In genomic region chr9:33154368-33154767, GRCh38 we compare ENCODE assay signal across 14 cellular contexts. TPM values are rescaled to one million over a fixed set of nuclear protein-coding genes. Genes with fewer than 3 reads are reported as not detected.
DNase-seq lines count a peak whose midpoint lies in the region; ATAC-seq and TF ChIP-seq lines count a peak whose summit lies in the region.
"Had no signal": no experiment of that assay in that cellular context is flagged by ENCODE, and none has a peak within 500 bp of the region (broad histone marks: within the 10 kb centered on the region; RNA-seq: fewer than 3 reads in every experiment).

No MANE protein-coding gene starts in this region.

- peak overlapping the region; percentile 38 for H3K27ac Mint-ChIP-seq in activated CD4-positive, alpha-beta T cell treated with anti-CD3 and anti-CD28 coated beads for 36 hours
- H3K27ac Mint-ChIP-seq in activated T-helper 17 cell treated with anti-CD3 and anti-CD28 coated beads, Interleukin-2, amount 50 U/mL, for 72 hours = peak overlapping the region; percentile 52

- H3K9me3 ChIP-seq in parathyroid adenoma (ENCODE audit: control insufficient read depth, low read length) = no peaks in the 10 kb centered on the region
- H3K9me3 ChIP-seq: testis had no signal

- no peaks in the 10 kb centered on the region for H3K36me3 ChIP-seq in parathyroid adenoma (ENCODE audit: control insufficient read depth, insufficient read depth, low read length)

- peaks cover 82% of the 10 kb centered on the region for H3K4me1 Mint-ChIP-seq in activated CD4-positive, alpha-beta T cell treated with anti-CD3 and anti-CD28 coated beads for 36 hours
- peaks cover 72% of the 10 kb centered on the region for H3K4me1 Mint-ChIP-seq in activated T-helper 17 cell treated with anti-CD3 and anti-CD28 coated beads, Interleukin-2, amount 50 U/mL, for 72 hours

- no peaks in the 10 kb centered on the region for H3K27me3 ChIP-seq in parathyroid adenoma (ENCODE audit: control insufficient read depth, insufficient read depth, low read length)
- H3K27me3 ChIP-seq: testis had no signal

- no peak for ATAC-seq in activated CD4-positive, alpha-beta T cell treated with anti-CD3 and anti-CD28 coated beads for 36 hours
- no peak for ATAC-seq in activated T-helper 17 cell treated with anti-CD3 and anti-CD28 coated beads, Interleukin-2, amount 50 U/mL, for 72 hours (replicated peaks)
- ATAC-seq in left ventricle myocardium superior (no peak), HG03159 (IDR thresholded peaks at IDR 0.05; ENCODE audit: unreplicated experiment) (no peak)

- H3K36me3 Mint-ChIP-seq in activated CD4-positive, alpha-beta T cell treated with anti-CD3 and anti-CD28 coated beads for 36 hours (ENCODE audit: low read depth) = peaks cover 16% of the 10 kb centered on the region
- H3K36me3 Mint-ChIP-seq in activated T-helper 17 cell treated with anti-CD3 and anti-CD28 coated beads, Interleukin-2, amount 50 U/mL, for 72 hours (ENCODE audit: low read depth) = peaks cover 12% of the 10 kb centered on the region

- H3K4me1 ChIP-seq in parathyroid adenoma = peaks cover 22% of the 10 kb centered on the region

- no peak overlapping the region for H3K4me2 ChIP-seq in parathyroid adenoma (ENCODE audit: low read length)

- no peak for TF ChIP-seq CTCF in GM12865 (IDR thresholded peaks at IDR 0.05; ENCODE audit: insufficient read depth, low read depth, low read length, missing control alignments)
- TF ChIP-seq CTCF in parathyroid adenoma (IDR thresholded peaks at IDR 0.05) = no peak

- H3K4me3 Mint-ChIP-seq in activated CD4-positive, alpha-beta T cell treated with anti-CD3 and anti-CD28 coated beads for 36 hours = no peak overlapping the region
- peak overlapping the region; percentile 77 for H3K4me3 Mint-ChIP-seq in activated T-helper 17 cell treated with anti-CD3 and anti-CD28 coated beads, Interleukin-2, amount 50 U/mL, for 72 hours

- no peaks in the 10 kb centered on the region for H3K9me3 Mint-ChIP-seq in activated CD4-positive, alpha-beta T cell treated with anti-CD3 and anti-CD28 coated beads for 36 hours (ENCODE audit: low read depth)
- no peaks in the 10 kb centered on the region for H3K9me3 Mint-ChIP-seq in activated T-helper 17 cell treated with anti-CD3 and anti-CD28 coated beads, Interleukin-2, amount 50 U/mL, for 72 hours

- CTCF ChIA-PET in activated CD4-positive, alpha-beta T cell treated with anti-CD3 and anti-CD28 coated beads for 36 hours (lab: Charles Lee) = no interaction called here

- POLR2A ChIA-PET in activated CD4-positive, alpha-beta T cell treated with anti-CD3 and anti-CD28 coated beads for 36 hours (lab: Charles Lee) = no interaction called here

- peak overlapping the region; percentile 15 for H3K27ac ChIP-seq in parathyroid adenoma

- no peaks in the 10 kb centered on the region for H3K27me3 Mint-ChIP-seq in activated CD4-positive, alpha-beta T cell treated with anti-CD3 and anti-CD28 coated beads for 36 hours
- no peaks in the 10 kb centered on the region for H3K27me3 Mint-ChIP-seq in activated T-helper 17 cell treated with anti-CD3 and anti-CD28 coated beads, Interleukin-2, amount 50 U/mL, for 72 hours

- H3K4me3 ChIP-seq in GM12865 (ENCODE audit: low read depth, low read length) (peak overlapping the region; percentile 11; the same call in 1 of the 2 replicates), parathyroid adenoma (ENCODE audit: low read depth, low read length) (no peak overlapping the region)
- H3K4me3 ChIP-seq: testis had no signal

- peaks cover 31% of the 10 kb centered on the region for H3K79me2 ChIP-seq in parathyroid adenoma

- H2AFZ ChIP-seq in parathyroid adenoma = no peak overlapping the region

- intact Hi-C loops in activated CD4-positive, alpha-beta T cell treated with anti-CD3 and anti-CD28 coated beads for 36 hours (cut with DNase I, micrococcal nuclease) = no loop called here
- intact Hi-C loops in left ventricle myocardium superior (cut with micrococcal nuclease) = no loop called here

- DNase-seq in activated CD4-positive, alpha-beta T cell treated with anti-CD3 and anti-CD28 coated beads for 36 hours = no peak
- DNase-seq in activated CD4-positive, alpha-beta T cell treated with anti-CD3 and anti-CD28 coated beads, Interleukin-2, amount 50 U/mL, for 48 hours = no peak
- DNase-seq in GM12865 (ENCODE audit: low read depth) (no peak), DMS79 (lab: John Stamatoyannopoulos, UW) (no peak), left ventricle myocardium superior (no peak)
- DNase-seq: 8988T, activated T-cell treated with anti-CD3 and anti-CD28 coated beads for 4 hours, aorta, NCI-H2029 treated with DMSO at 0.1 percent for 48 hours, NCI-H526 treated with DMSO at 0.1 percent for 48 hours, testis had no signal

- no peak overlapping the region for H3K9ac ChIP-seq in parathyroid adenoma

RNA-seq across cellular contexts. Expression of gene B4GALT1, which starts 12.8 kb away (rescaled TPM):
- 10 to 100 TPM; 44.5 to 47.1 TPM for total RNA-seq in activated CD4-positive, alpha-beta T cell treated with anti-CD3 and anti-CD28 coated beads for 36 hours
- total RNA-seq in activated T-helper 17 cell treated with anti-CD3 and anti-CD28 coated beads, Interleukin-2, amount 50 U/mL, for 72 hours = 10 to 100 TPM; 45.4 to 57.9 TPM
- 42.5 TPM for total RNA-seq in left ventricle myocardium superior
